Comparison of ENCODE assay signal across 1 cellular context in the genomic region with DNA sequence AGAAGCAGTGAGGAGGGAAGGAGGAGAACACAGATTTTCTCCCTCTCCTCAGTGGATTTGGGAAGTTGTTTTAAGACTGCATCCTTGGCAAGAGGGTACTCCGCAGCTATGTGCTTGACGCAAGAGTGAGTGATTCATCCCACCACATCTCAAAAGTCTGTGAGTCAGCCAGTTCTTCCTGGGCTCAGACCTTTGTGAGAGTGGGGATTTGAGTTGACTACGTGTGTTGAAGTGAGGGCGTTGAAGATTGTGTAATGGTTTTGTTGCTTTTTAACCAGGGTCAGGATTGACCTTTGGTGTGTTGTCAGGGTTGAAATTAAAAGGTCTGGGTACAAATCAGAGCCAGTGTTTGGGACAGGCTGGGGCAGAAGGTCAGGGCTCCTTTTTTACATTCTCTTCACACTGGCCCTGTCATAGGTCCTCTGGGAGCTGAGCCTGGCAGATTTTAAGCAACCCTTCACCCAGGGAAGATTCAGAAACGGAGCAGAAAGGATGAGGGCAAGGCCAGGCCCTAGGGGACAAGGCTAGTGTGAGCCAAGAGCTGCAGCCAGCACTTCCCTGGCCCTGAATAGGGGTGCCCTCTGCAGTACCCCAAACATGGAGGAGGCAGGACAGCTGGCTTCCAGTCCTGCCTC.
TF ChIP-seq lines count a peak whose summit lies in the region.

No MANE protein-coding gene starts in this region.

TF ChIP-seq in K562, 482 proteins besides CTCF, POLR2A, EP300 and RAD21 (continued from another document and continues in another):
- TF ChIP-seq, protein P1, sequence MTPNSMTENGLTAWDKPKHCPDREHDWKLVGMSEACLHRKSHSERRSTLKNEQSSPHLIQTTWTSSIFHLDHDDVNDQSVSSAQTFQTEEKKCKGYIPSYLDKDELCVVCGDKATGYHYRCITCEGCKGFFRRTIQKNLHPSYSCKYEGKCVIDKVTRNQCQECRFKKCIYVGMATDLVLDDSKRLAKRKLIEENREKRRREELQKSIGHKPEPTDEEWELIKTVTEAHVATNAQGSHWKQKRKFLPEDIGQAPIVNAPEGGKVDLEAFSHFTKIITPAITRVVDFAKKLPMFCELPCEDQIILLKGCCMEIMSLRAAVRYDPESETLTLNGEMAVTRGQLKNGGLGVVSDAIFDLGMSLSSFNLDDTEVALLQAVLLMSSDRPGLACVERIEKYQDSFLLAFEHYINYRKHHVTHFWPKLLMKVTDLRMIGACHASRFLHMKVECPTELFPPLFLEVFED (CRISPR knock-in tag; conservative IDR thresholded peaks at IDR 0.05) = no peak
- TF ChIP-seq ZNF57 (CRISPR knock-in tag; IDR thresholded peaks at IDR 0.05) (no peak), CHCHD3 (CRISPR knock-in tag; IDR thresholded peaks at IDR 0.05) (no peak), CUX1 (CRISPR knock-in tag; IDR thresholded peaks at IDR 0.05) (no peak), FOSL1 (tag; conservative IDR thresholded peaks at IDR 0.05) (peak; percentile 96), ZNF584 (CRISPR knock-in tag; IDR thresholded peaks at IDR 0.05; ENCODE audit: low read depth) (no peak), CREBBP (IDR thresholded peaks at IDR 0.05; ENCODE audit: low read depth, low read length) (no peak), MAFK (IDR thresholded peaks at IDR 0.05; ENCODE audit: low read length) (0 out of 2 replicates have a peak, but pooled peaks have one; percentile 23), ELF4 (CRISPR knock-in tag; IDR thresholded peaks at IDR 0.05) (no peak), NFIX (CRISPR knock-in tag; IDR thresholded peaks at IDR 0.05; ENCODE audit: low read depth) (no peak), CEBPG (CRISPR knock-in tag; IDR thresholded peaks at IDR 0.05) (0 out of 2 replicates have a peak, but pooled peaks have one; percentile 19), CEBPG (tag; conservative IDR thresholded peaks at IDR 0.05 in 1 of 2, IDR thresholded peaks at IDR 0.05 in 1 of 2) (peak; percentile 40 to 92; a peak in 3 of 4 replicates), SAP30 (IDR thresholded peaks at IDR 0.05; ENCODE audit: borderline replicate concordance, insufficient read depth, low read depth, low read length, poor library complexity, severe bottlenecking) (no peak), GABPB2 (CRISPR knock-in tag; conservative IDR thresholded peaks at IDR 0.05) (no peak), SMAD1 (IDR thresholded peaks at IDR 0.05; ENCODE audit: low read depth, low read length, partially characterized antibody) (no peak), BCOR (IDR thresholded peaks at IDR 0.05) (no peak)
- TF ChIP-seq, protein P2, sequence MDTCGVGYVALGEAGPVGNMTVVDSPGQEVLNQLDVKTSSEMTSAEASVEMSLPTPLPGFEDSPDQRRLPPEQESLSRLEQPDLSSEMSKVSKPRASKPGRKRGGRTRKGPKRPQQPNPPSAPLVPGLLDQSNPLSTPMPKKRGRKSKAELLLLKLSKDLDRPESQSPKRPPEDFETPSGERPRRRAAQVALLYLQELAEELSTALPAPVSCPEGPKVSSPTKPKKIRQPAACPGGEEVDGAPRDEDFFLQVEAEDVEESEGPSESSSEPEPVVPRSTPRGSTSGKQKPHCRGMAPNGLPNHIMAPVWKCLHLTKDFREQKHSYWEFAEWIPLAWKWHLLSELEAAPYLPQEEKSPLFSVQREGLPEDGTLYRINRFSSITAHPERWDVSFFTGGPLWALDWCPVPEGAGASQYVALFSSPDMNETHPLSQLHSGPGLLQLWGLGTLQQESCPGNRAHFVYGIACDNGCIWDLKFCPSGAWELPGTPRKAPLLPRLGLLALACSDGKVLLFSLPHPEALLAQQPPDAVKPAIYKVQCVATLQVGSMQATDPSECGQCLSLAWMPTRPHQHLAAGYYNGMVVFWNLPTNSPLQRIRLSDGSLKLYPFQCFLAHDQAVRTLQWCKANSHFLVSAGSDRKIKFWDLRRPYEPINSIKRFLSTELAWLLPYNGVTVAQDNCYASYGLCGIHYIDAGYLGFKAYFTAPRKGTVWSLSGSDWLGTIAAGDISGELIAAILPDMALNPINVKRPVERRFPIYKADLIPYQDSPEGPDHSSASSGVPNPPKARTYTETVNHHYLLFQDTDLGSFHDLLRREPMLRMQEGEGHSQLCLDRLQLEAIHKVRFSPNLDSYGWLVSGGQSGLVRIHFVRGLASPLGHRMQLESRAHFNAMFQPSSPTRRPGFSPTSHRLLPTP (IDR thresholded peaks at IDR 0.05; ENCODE audit: borderline replicate concordance, extremely low read depth, insufficient read length) = no peak
- TF ChIP-seq, protein P3, sequence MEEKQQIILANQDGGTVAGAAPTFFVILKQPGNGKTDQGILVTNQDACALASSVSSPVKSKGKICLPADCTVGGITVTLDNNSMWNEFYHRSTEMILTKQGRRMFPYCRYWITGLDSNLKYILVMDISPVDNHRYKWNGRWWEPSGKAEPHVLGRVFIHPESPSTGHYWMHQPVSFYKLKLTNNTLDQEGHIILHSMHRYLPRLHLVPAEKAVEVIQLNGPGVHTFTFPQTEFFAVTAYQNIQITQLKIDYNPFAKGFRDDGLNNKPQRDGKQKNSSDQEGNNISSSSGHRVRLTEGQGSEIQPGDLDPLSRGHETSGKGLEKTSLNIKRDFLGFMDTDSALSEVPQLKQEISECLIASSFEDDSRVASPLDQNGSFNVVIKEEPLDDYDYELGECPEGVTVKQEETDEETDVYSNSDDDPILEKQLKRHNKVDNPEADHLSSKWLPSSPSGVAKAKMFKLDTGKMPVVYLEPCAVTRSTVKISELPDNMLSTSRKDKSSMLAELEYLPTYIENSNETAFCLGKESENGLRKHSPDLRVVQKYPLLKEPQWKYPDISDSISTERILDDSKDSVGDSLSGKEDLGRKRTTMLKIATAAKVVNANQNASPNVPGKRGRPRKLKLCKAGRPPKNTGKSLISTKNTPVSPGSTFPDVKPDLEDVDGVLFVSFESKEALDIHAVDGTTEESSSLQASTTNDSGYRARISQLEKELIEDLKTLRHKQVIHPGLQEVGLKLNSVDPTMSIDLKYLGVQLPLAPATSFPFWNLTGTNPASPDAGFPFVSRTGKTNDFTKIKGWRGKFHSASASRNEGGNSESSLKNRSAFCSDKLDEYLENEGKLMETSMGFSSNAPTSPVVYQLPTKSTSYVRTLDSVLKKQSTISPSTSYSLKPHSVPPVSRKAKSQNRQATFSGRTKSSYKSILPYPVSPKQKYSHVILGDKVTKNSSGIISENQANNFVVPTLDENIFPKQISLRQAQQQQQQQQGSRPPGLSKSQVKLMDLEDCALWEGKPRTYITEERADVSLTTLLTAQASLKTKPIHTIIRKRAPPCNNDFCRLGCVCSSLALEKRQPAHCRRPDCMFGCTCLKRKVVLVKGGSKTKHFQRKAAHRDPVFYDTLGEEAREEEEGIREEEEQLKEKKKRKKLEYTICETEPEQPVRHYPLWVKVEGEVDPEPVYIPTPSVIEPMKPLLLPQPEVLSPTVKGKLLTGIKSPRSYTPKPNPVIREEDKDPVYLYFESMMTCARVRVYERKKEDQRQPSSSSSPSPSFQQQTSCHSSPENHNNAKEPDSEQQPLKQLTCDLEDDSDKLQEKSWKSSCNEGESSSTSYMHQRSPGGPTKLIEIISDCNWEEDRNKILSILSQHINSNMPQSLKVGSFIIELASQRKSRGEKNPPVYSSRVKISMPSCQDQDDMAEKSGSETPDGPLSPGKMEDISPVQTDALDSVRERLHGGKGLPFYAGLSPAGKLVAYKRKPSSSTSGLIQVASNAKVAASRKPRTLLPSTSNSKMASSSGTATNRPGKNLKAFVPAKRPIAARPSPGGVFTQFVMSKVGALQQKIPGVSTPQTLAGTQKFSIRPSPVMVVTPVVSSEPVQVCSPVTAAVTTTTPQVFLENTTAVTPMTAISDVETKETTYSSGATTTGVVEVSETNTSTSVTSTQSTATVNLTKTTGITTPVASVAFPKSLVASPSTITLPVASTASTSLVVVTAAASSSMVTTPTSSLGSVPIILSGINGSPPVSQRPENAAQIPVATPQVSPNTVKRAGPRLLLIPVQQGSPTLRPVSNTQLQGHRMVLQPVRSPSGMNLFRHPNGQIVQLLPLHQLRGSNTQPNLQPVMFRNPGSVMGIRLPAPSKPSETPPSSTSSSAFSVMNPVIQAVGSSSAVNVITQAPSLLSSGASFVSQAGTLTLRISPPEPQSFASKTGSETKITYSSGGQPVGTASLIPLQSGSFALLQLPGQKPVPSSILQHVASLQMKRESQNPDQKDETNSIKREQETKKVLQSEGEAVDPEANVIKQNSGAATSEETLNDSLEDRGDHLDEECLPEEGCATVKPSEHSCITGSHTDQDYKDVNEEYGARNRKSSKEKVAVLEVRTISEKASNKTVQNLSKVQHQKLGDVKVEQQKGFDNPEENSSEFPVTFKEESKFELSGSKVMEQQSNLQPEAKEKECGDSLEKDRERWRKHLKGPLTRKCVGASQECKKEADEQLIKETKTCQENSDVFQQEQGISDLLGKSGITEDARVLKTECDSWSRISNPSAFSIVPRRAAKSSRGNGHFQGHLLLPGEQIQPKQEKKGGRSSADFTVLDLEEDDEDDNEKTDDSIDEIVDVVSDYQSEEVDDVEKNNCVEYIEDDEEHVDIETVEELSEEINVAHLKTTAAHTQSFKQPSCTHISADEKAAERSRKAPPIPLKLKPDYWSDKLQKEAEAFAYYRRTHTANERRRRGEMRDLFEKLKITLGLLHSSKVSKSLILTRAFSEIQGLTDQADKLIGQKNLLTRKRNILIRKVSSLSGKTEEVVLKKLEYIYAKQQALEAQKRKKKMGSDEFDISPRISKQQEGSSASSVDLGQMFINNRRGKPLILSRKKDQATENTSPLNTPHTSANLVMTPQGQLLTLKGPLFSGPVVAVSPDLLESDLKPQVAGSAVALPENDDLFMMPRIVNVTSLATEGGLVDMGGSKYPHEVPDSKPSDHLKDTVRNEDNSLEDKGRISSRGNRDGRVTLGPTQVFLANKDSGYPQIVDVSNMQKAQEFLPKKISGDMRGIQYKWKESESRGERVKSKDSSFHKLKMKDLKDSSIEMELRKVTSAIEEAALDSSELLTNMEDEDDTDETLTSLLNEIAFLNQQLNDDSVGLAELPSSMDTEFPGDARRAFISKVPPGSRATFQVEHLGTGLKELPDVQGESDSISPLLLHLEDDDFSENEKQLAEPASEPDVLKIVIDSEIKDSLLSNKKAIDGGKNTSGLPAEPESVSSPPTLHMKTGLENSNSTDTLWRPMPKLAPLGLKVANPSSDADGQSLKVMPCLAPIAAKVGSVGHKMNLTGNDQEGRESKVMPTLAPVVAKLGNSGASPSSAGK (IDR thresholded peaks at IDR 0.05) = no peak
- TF ChIP-seq, protein P4, sequence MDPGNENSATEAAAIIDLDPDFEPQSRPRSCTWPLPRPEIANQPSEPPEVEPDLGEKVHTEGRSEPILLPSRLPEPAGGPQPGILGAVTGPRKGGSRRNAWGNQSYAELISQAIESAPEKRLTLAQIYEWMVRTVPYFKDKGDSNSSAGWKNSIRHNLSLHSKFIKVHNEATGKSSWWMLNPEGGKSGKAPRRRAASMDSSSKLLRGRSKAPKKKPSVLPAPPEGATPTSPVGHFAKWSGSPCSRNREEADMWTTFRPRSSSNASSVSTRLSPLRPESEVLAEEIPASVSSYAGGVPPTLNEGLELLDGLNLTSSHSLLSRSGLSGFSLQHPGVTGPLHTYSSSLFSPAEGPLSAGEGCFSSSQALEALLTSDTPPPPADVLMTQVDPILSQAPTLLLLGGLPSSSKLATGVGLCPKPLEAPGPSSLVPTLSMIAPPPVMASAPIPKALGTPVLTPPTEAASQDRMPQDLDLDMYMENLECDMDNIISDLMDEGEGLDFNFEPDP (CRISPR knock-in tag; IDR thresholded peaks at IDR 0.05) = no peak
- TF ChIP-seq, protein P5, sequence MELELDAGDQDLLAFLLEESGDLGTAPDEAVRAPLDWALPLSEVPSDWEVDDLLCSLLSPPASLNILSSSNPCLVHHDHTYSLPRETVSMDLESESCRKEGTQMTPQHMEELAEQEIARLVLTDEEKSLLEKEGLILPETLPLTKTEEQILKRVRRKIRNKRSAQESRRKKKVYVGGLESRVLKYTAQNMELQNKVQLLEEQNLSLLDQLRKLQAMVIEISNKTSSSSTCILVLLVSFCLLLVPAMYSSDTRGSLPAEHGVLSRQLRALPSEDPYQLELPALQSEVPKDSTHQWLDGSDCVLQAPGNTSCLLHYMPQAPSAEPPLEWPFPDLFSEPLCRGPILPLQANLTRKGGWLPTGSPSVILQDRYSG (tag; conservative IDR thresholded peaks at IDR 0.05; ENCODE audit: low read depth) = no peak
- TF ChIP-seq, protein P6, sequence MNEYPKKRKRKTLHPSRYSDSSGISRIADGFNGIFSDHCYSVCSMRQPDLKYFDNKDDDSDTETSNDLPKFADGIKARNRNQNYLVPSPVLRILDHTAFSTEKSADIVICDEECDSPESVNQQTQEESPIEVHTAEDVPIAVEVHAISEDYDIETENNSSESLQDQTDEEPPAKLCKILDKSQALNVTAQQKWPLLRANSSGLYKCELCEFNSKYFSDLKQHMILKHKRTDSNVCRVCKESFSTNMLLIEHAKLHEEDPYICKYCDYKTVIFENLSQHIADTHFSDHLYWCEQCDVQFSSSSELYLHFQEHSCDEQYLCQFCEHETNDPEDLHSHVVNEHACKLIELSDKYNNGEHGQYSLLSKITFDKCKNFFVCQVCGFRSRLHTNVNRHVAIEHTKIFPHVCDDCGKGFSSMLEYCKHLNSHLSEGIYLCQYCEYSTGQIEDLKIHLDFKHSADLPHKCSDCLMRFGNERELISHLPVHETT (CRISPR knock-in tag; conservative IDR thresholded peaks at IDR 0.05 in 1 of 2, IDR thresholded peaks at IDR 0.05 in 1 of 2) = no peak
